Comparison of ENCODE assay signal across 27 cellular contexts in the genomic region with DNA sequence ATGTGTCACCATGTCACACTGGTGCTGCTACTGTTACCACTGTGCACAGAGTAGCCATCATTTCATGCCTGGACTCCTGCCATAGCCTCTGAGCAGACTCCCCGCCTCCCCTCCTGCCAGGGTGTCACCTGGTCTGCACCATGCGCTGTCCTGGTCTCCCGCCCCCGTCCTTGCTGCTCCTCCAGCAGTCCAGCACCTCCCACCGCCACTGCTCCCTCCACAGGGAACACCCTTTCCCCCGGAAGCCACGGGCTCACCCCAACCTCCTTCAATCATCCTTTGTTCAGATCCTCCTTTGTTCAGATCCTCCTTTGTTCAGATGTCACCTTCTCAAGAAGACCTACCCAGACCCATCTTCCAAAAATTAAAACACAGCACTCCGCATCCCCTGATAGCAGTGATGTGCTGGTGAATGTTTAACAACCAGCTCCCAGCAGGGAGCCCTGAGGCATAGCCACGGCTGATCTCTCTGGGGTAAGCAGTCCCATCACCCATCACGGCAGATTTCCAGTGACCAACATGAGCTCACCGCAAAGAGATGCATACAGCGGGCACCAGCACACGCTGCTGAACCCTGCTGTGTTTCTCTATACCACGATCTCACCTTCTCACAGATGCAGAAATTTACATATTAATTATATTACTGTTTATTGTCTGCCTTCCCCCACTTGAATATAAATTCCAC.
DNase-seq lines count a peak whose midpoint lies in the region; ATAC-seq and TF ChIP-seq lines count a peak whose summit lies in the region.
"Had no signal": no experiment of that assay in that cellular context is flagged by ENCODE, and none has a peak within 500 bp of the region (broad histone marks: within the 10 kb centered on the region; RNA-seq: fewer than 3 reads in every experiment).

No MANE protein-coding gene starts in this region.

- no TSS peak for BruUV-seq in Calu3 (replicated peaks; lab: Mats Ljungman, UMichigan)

- H3K27ac Mint-ChIP-seq in central memory CD8-positive, alpha-beta T cell (ENCODE audit: low read depth): peak overlapping the region; percentile 53
- H3K27ac Mint-ChIP-seq in neural crest cell (ENCODE audit: unreplicated experiment) (peak overlapping the region; percentile 53), Calu3 (ENCODE audit: unreplicated experiment) (no peak overlapping the region)
- H3K27ac Mint-ChIP-seq: activated naive CD8-positive, alpha-beta T cell; stimulated activated naive B cell treated with anti-CD40 and anti-IgM and Interleukin-4, amounts not matched to agents 10 μg/mL and 1 μg/mL and 100 μg/mL, for 72 hours had no signal

- TF ChIP-seq CTCF in neural crest cell (conservative IDR thresholded peaks at IDR 0.05) (no peak), mucosa of descending colon (IDR thresholded peaks at IDR 0.05) (no peak), Calu3 (IDR thresholded peaks at IDR 0.05; ENCODE audit: unreplicated experiment) (no peak)

- peaks cover 11% of the 10 kb centered on the region for H3K4me1 Mint-ChIP-seq in central memory CD8-positive, alpha-beta T cell
- H3K4me1 Mint-ChIP-seq in neural crest cell (peaks cover 15% of the 10 kb centered on the region), Calu3 (ENCODE audit: low read depth, unreplicated experiment) (no peaks in the 10 kb centered on the region)

- no peaks in the 10 kb centered on the region for H3K9me3 Mint-ChIP-seq in central memory CD8-positive, alpha-beta T cell
- H3K9me3 Mint-ChIP-seq in neural crest cell (peaks cover 7% of the 10 kb centered on the region), Calu3 (ENCODE audit: low read depth, unreplicated experiment) (no peaks in the 10 kb centered on the region)

- H3K36me3 ChIP-seq in mucosa of descending colon (ENCODE audit: low read depth): no peaks in the 10 kb centered on the region
- H3K36me3 ChIP-seq: neutrophil, prostate gland, upper lobe of left lung had no signal

- no peaks in the 10 kb centered on the region for H3K36me3 Mint-ChIP-seq in central memory CD8-positive, alpha-beta T cell (ENCODE audit: insufficient read depth)
- no peaks in the 10 kb centered on the region for H3K36me3 Mint-ChIP-seq in neural crest cell (ENCODE audit: low read depth)
- H3K36me3 Mint-ChIP-seq in Calu3 (ENCODE audit: insufficient read depth, unreplicated experiment): no peaks in the 10 kb centered on the region
- H3K36me3 Mint-ChIP-seq: activated naive CD8-positive, alpha-beta T cell; stimulated activated naive B cell treated with anti-CD40 and anti-IgM and Interleukin-4, amounts not matched to agents 10 μg/mL and 1 μg/mL and 100 μg/mL, for 72 hours had no signal

- ATAC-seq in central memory CD8-positive, alpha-beta T cell (replicated peaks; ENCODE audit: extremely low read depth, poor library complexity, severe bottlenecking): no peak
- no peak for ATAC-seq in HG02970 (IDR thresholded peaks at IDR 0.05; ENCODE audit: low FRiP score, unreplicated experiment)
- ATAC-seq in mucosa of descending colon: no peak
- ATAC-seq: K562; sciatic nerve; SK-N-SH treated with all-trans-retinoic acid at 6 μM for 48 hours; stimulated activated naive B cell treated with anti-CD40 and anti-IgM and Interleukin-4, amounts not matched to agents 10 μg/mL and 1 μg/mL and 100 μg/mL, for 72 hours had no signal

- intact Hi-C loops in mucosa of descending colon (cut with DNase I, micrococcal nuclease) (no loop called here), Calu3 (cut with micrococcal nuclease; ENCODE audit: unreplicated experiment) (no loop called here)

- H3K4me1 ChIP-seq in mucosa of descending colon (ENCODE audit: low read depth): no peaks in the 10 kb centered on the region
- H3K4me1 ChIP-seq: prostate gland, upper lobe of left lung had no signal

- CTCF ChIA-PET in Calu3 (lab: Charles Lee): interaction anchor here (0.5 kb wide), 1 partner anchor 43 kb away, joined by 3 read pairs; no protein-coding TSS in a partner anchor

- no peak overlapping the region for H3K4me3 Mint-ChIP-seq in central memory CD8-positive, alpha-beta T cell
- H3K4me3 Mint-ChIP-seq in neural crest cell (no peak overlapping the region), Calu3 (ENCODE audit: low read depth, unreplicated experiment) (no peak overlapping the region)
- H3K4me3 Mint-ChIP-seq: activated naive CD8-positive, alpha-beta T cell; stimulated activated naive B cell treated with anti-CD40 and anti-IgM and Interleukin-4, amounts not matched to agents 10 μg/mL and 1 μg/mL and 100 μg/mL, for 72 hours had no signal

- no peaks in the 10 kb centered on the region for H3K9me3 ChIP-seq in mucosa of descending colon
- H3K9me3 ChIP-seq: neutrophil, prostate gland, upper lobe of left lung had no signal

- no peak overlapping the region for H3K4me3 ChIP-seq in mucosa of descending colon
- H3K4me3 ChIP-seq: dorsolateral prefrontal cortex, K562, lung, prostate gland, upper lobe of left lung had no signal

- no peaks in the 10 kb centered on the region for H3K27me3 Mint-ChIP-seq in central memory CD8-positive, alpha-beta T cell
- no peaks in the 10 kb centered on the region for H3K27me3 Mint-ChIP-seq in neural crest cell (ENCODE audit: low read depth)
- peaks cover 37% of the 10 kb centered on the region for H3K27me3 Mint-ChIP-seq in Calu3 (ENCODE audit: unreplicated experiment)
- H3K27me3 Mint-ChIP-seq: activated naive CD8-positive, alpha-beta T cell had no signal

- DNase-seq in Daoy (ENCODE audit: low read depth): peak; percentile 55
- DNase-seq in M059J (ENCODE audit: low read depth): peak; percentile 2
- DNase-seq in central memory CD8-positive, alpha-beta T cell (ENCODE audit: low spot score in 2 of 2): no peak
- no peak for DNase-seq in neural crest cell (ENCODE audit: low read depth, low spot score)
- DNase-seq in KG1 (lab: John Stamatoyannopoulos, UW): no peak
- no peak for DNase-seq in mucosa of descending colon
- no peak for DNase-seq in Calu3
- DNase-seq: activated effector memory CD4-positive, alpha-beta T cell treated with Interleukin-2 at 50 U/mL for 16 hours; aorta; C1 segment of cervical spinal cord; cerebellar nuclear complex; dorsolateral prefrontal cortex; H7; kidney; NCI-H1436; NCI-H446 treated with DMSO at 0.1 percent for 48 hours; stimulated activated CD4-positive, alpha-beta T cell treated with anti-CD3 and anti-CD28 coated beads, Interleukin-4, amount 100 ng/mL, for 4 hours; stimulated activated naive B cell treated with anti-CD40 and anti-IgM and Interleukin-4, amounts not matched to agents 10 μg/mL and 1 μg/mL and 100 μg/mL, for 72 hours; upper lobe of left lung had no signal

Comparison
In these comparisons a context has a peak if more than half of its experiments do, and no peak if none do; other contexts are left out.
1. DNase-seq: peak in Daoy (single experiment) and M059J (single experiment); none in central memory CD8-positive, alpha-beta T cell (0 of 2), neural crest cell (single experiment), KG1 (single experiment), mucosa of descending colon (0 of 3) and Calu3 (single experiment).